Comparison of ENCODE assay signal across 8 cellular contexts in genomic region chr1:149708192-149708853, GRCh38.
DNase-seq lines count a peak whose midpoint lies in the region; ATAC-seq and TF ChIP-seq lines count a peak whose summit lies in the region.
"Not testable (repeated sequence)": the region's sequence is repeated elsewhere in the genome, so short reads cannot be mapped to it uniquely, and the experiment has no call there.

No MANE protein-coding gene starts in this region.

- not testable (repeated sequence) for H3K27me3 Mint-ChIP-seq in activated CD8-positive, alpha-beta T cell treated with anti-CD3 and anti-CD28 coated beads for 36 hours

- H3K9me3 ChIP-seq in NT2/D1 (ENCODE audit: insufficient read depth, low read length): not testable (repeated sequence)

- H3K36me3 Mint-ChIP-seq in activated CD8-positive, alpha-beta T cell treated with anti-CD3 and anti-CD28 coated beads for 36 hours (ENCODE audit: low read depth): not testable (repeated sequence)

- H3K9ac ChIP-seq in NT2/D1 (ENCODE audit: insufficient read length, low read depth): peak overlapping the region; percentile 21

- not testable (repeated sequence) for H3K36me3 ChIP-seq in NT2/D1 (ENCODE audit: insufficient read depth, insufficient read length, low read length)

- H3K4me3 Mint-ChIP-seq in activated CD8-positive, alpha-beta T cell treated with anti-CD3 and anti-CD28 coated beads for 36 hours: peak overlapping the region; percentile 73

- intact Hi-C loops in activated CD8-positive, alpha-beta T cell treated with anti-CD3 and anti-CD28 coated beads for 36 hours (cut with micrococcal nuclease): not testable (repeated sequence)

- peak overlapping the region; percentile 91 for H3K27ac Mint-ChIP-seq in activated CD8-positive, alpha-beta T cell treated with anti-CD3 and anti-CD28 coated beads for 36 hours

- POLR2A ChIA-PET in activated CD8-positive, alpha-beta T cell treated with anti-CD3 and anti-CD28 coated beads for 36 hours (lab: Charles Lee): not testable (repeated sequence)

- H3K27me3 ChIP-seq in NT2/D1 (ENCODE audit: insufficient read depth, insufficient read length): not testable (repeated sequence)

- DNase-seq in AG09319 (ENCODE audit: extremely low read depth, low read depth): peak; percentile 30
- peak; percentile 68 for DNase-seq in NT2/D1 (ENCODE audit: low read depth, low spot score)
- DNase-seq in activated CD8-positive, alpha-beta T cell treated with anti-CD3 and anti-CD28 coated beads for 36 hours: peak; percentile 77
- peak; percentile 51 for DNase-seq in cerebellum (ENCODE audit: low spot score)
- peak; percentile 68 for DNase-seq in kidney glomerular epithelial cell (lab: John Stamatoyannopoulos, UW)
- peak; percentile 26 to 87 (median 64) for DNase-seq in stimulated activated CD4-positive, alpha-beta T cell treated with anti-CD3 and anti-CD28 coated beads, Interleukin-12 subunit alpha, Interleukin-12 subunit beta, amount 100 ng/mL, for 48 hours (ENCODE audit: low read depth in 2 of 3, low spot score in 1 of 3)

- not testable (repeated sequence) for H3K4me1 ChIP-seq in NT2/D1 (ENCODE audit: insufficient read depth, insufficient read length)

- H3K4me1 Mint-ChIP-seq in activated CD8-positive, alpha-beta T cell treated with anti-CD3 and anti-CD28 coated beads for 36 hours (ENCODE audit: low read depth): not testable (repeated sequence)

- ATAC-seq in GM19351 (IDR thresholded peaks at IDR 0.05; ENCODE audit: unreplicated experiment): peak; percentile 89
- peak; percentile 78 for ATAC-seq in HG03521 (IDR thresholded peaks at IDR 0.05; ENCODE audit: unreplicated experiment)
- peak; percentile 93 for ATAC-seq in activated CD8-positive, alpha-beta T cell treated with anti-CD3 and anti-CD28 coated beads for 36 hours

- TF ChIP-seq CTCF in AG09319 (IDR thresholded peaks at IDR 0.05; ENCODE audit: low read depth, low read length); activated CD8-positive, alpha-beta T cell treated with anti-CD3 and anti-CD28 coated beads for 36 hours (IDR thresholded peaks at IDR 0.05): not testable (repeated sequence)

- not testable (repeated sequence) for H3K9me3 Mint-ChIP-seq in activated CD8-positive, alpha-beta T cell treated with anti-CD3 and anti-CD28 coated beads for 36 hours

- peak overlapping the region; percentile 37 for H3K4me3 ChIP-seq in NT2/D1 (ENCODE audit: insufficient read length, low read depth)

- CTCF ChIA-PET in activated CD8-positive, alpha-beta T cell treated with anti-CD3 and anti-CD28 coated beads for 36 hours (lab: Charles Lee): not testable (repeated sequence)

Comparison
In these comparisons a context has a peak if more than half of its experiments do, and no peak if none do; other contexts are left out.
1. Peak in every context shown above with its lines: DNase-seq, ATAC-seq and H3K4me3 ChIP-seq.